11 cellular contexts compared by ENCODE assay signal in the genomic region with DNA sequence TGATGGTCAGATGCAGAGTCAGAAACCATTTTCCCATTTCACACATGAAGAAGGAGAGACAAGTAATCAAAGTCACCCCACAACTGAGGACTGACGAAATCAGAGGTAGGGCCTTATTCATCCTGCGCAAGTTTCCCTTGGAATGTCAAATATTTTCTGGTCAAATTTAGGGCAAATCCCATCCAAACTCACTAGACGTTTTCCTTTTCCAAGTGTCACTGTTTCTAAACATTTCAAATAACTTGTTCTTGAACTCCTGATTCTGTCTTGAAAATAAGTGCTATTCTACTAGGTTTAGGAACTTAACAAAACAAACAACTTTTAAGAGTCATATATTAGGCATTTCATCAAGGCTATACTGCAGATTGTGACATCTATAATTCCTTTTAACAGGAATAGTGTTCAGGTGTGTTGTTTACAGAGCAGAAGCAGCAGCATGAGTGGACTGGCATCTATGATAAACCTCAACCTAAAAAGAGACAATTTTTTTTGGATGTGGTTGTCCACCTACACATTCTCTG. TPM values are rescaled to one million over a fixed set of nuclear protein-coding genes. Genes with fewer than 3 reads are reported as not detected.
DNase-seq lines count a peak whose midpoint lies in the region; ATAC-seq and TF ChIP-seq lines count a peak whose summit lies in the region.
"Had no signal": no experiment of that assay in that cellular context is flagged by ENCODE, and none has a peak within 500 bp of the region (broad histone marks: within the 10 kb centered on the region; RNA-seq: fewer than 3 reads in every experiment).

No MANE protein-coding gene starts in this region.

- H3K36me3 ChIP-seq in neural cell (ENCODE audit: insufficient read depth, low read length), result no peaks in the 10 kb centered on the region

- no peak overlapping the region for H3K27ac ChIP-seq in neural cell (ENCODE audit: low read length)

- no peak overlapping the region for H2AFZ ChIP-seq in neural cell (ENCODE audit: low read depth, low read length)
- H2AFZ ChIP-seq: GM23338 had no signal

- H3K27ac Mint-ChIP-seq in central memory CD8-positive, alpha-beta T cell (ENCODE audit: low read depth), result peak overlapping the region; percentile 63
- H3K27ac Mint-ChIP-seq: activated CD8-positive, alpha-beta memory T cell treated with anti-CD3 and anti-CD28 coated beads, Interleukin-2, amount 10 ng/mL, durations not matched to agents 7 days and 5 days; GM23338 had no signal

- TF ChIP-seq EP300 in neural cell (conservative IDR thresholded peaks at IDR 0.05; ENCODE audit: poor library complexity, severe bottlenecking), result no peak

- no peaks in the 10 kb centered on the region for H3K79me2 ChIP-seq in neural cell (replicated peaks; ENCODE audit: insufficient read depth, low read length)

- TF ChIP-seq CTCF in neural cell (IDR thresholded peaks at IDR 0.05; ENCODE audit: poor library complexity, severe bottlenecking), result no peak

- H3K27me3 ChIP-seq in neural cell (ENCODE audit: insufficient read depth, low read depth, low read length), result no peaks in the 10 kb centered on the region

- ATAC-seq in GM19043 (IDR thresholded peaks at IDR 0.05; ENCODE audit: low read depth, unreplicated experiment) (peak; percentile 4), HG03432 (IDR thresholded peaks at IDR 0.05; ENCODE audit: unreplicated experiment) (peak; percentile 8), HG03196 (IDR thresholded peaks at IDR 0.05; ENCODE audit: unreplicated experiment) (no peak)
- ATAC-seq in central memory CD8-positive, alpha-beta T cell (replicated peaks; ENCODE audit: extremely low read depth, poor library complexity, severe bottlenecking), result no peak
- ATAC-seq: GM23338 had no signal

- H3K4me2 ChIP-seq in neural cell (ENCODE audit: low read length), result no peak overlapping the region
- H3K4me2 ChIP-seq: GM23338 had no signal

- H3K4me1 Mint-ChIP-seq in central memory CD8-positive, alpha-beta T cell, result peaks cover 16% of the 10 kb centered on the region

- H3F3A ChIP-seq in neural cell (ENCODE audit: insufficient read depth, low read length, poor library complexity, severe bottlenecking), result no peaks in the 10 kb centered on the region

- no peak overlapping the region for H3K4me3 Mint-ChIP-seq in central memory CD8-positive, alpha-beta T cell
- H3K4me3 Mint-ChIP-seq: activated CD8-positive, alpha-beta memory T cell treated with anti-CD3 and anti-CD28 coated beads, Interleukin-2, amount 10 ng/mL, durations not matched to agents 7 days and 5 days; GM23338; stimulated activated naive CD8-positive, alpha-beta T cell treated with anti-CD3 and anti-CD28 coated beads, Interleukin-15, amount 100 ng/mL, for 72 hours had no signal

- H3K27me3 Mint-ChIP-seq in central memory CD8-positive, alpha-beta T cell, result no peaks in the 10 kb centered on the region
- H3K27me3 Mint-ChIP-seq: activated CD8-positive, alpha-beta memory T cell treated with anti-CD3 and anti-CD28 coated beads, Interleukin-2, amount 10 ng/mL, durations not matched to agents 7 days and 5 days; stimulated activated naive CD8-positive, alpha-beta T cell treated with anti-CD3 and anti-CD28 coated beads, Interleukin-15, amount 100 ng/mL, for 72 hours had no signal

- peak overlapping the region; percentile 29 for H3K4me3 ChIP-seq in neural cell (ENCODE audit: low read length)
- H3K4me3 ChIP-seq: GM23338 had no signal

- no peaks in the 10 kb centered on the region for H3K9me3 Mint-ChIP-seq in central memory CD8-positive, alpha-beta T cell

- H3K9me2 ChIP-seq in neural cell (ENCODE audit: insufficient read depth, low read length), result no peaks in the 10 kb centered on the region

- no peak overlapping the region for H3K9ac ChIP-seq in neural cell (ENCODE audit: low read length)

- DNase-seq in central memory CD8-positive, alpha-beta T cell (ENCODE audit: low spot score in 2 of 2), result no peak
- no peak for DNase-seq in retina
- DNase-seq in nucleus accumbens (lab: John Stamatoyannopoulos, UW), result no peak
- DNase-seq: activated CD8-positive, alpha-beta memory T cell treated with anti-CD3 and anti-CD28 coated beads, Interleukin-2, amount 10 ng/mL, durations not matched to agents 7 days and 5 days; T-helper 9 cell had no signal

- TF ChIP-seq RAD21 in neural cell (conservative IDR thresholded peaks at IDR 0.05), result no peak

- H3K9me3 ChIP-seq in neural cell (ENCODE audit: low read length), result no peaks in the 10 kb centered on the region

- H4K20me1 ChIP-seq in neural cell (ENCODE audit: insufficient read depth), result no peaks in the 10 kb centered on the region

- H3K36me3 Mint-ChIP-seq in central memory CD8-positive, alpha-beta T cell (ENCODE audit: insufficient read depth), result peaks cover 3% of the 10 kb centered on the region

TF ChIP-seq in neural cell, 6 proteins besides CTCF, POLR2A, EP300 and RAD21:
- TF ChIP-seq TAF1 (IDR thresholded peaks at IDR 0.05; ENCODE audit: low read depth) (no peak), MXI1 (conservative IDR thresholded peaks at IDR 0.05; ENCODE audit: poor library complexity, severe bottlenecking) (no peak), EZH2 (IDR thresholded peaks at IDR 0.05; ENCODE audit: borderline replicate concordance, insufficient read depth, low read length, poor library complexity, severe bottlenecking) (no peak), SMC3 (conservative IDR thresholded peaks at IDR 0.05; ENCODE audit: poor library complexity) (no peak), POLR2AphosphoS5 (IDR thresholded peaks at IDR 0.05) (no peak)
- TF ChIP-seq, protein P1, sequence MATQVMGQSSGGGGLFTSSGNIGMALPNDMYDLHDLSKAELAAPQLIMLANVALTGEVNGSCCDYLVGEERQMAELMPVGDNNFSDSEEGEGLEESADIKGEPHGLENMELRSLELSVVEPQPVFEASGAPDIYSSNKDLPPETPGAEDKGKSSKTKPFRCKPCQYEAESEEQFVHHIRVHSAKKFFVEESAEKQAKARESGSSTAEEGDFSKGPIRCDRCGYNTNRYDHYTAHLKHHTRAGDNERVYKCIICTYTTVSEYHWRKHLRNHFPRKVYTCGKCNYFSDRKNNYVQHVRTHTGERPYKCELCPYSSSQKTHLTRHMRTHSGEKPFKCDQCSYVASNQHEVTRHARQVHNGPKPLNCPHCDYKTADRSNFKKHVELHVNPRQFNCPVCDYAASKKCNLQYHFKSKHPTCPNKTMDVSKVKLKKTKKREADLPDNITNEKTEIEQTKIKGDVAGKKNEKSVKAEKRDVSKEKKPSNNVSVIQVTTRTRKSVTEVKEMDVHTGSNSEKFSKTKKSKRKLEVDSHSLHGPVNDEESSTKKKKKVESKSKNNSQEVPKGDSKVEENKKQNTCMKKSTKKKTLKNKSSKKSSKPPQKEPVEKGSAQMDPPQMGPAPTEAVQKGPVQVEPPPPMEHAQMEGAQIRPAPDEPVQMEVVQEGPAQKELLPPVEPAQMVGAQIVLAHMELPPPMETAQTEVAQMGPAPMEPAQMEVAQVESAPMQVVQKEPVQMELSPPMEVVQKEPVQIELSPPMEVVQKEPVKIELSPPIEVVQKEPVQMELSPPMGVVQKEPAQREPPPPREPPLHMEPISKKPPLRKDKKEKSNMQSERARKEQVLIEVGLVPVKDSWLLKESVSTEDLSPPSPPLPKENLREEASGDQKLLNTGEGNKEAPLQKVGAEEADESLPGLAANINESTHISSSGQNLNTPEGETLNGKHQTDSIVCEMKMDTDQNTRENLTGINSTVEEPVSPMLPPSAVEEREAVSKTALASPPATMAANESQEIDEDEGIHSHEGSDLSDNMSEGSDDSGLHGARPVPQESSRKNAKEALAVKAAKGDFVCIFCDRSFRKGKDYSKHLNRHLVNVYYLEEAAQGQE (IDR thresholded peaks at IDR 0.05; ENCODE audit: borderline replicate concordance), result no peak

RNA-seq across cellular contexts. Expression of a gene that starts 40.7 kb away (rescaled TPM):
- polyA plus RNA-seq in neural cell, result 3.6 and 4.5 TPM in 2 replicates
- 14.8 and 21.2 TPM in 2 replicates for polyA minus RNA-seq in neural cell

Comparison
In these comparisons a context has a peak if more than half of its experiments do, and no peak if none do; other contexts are left out.
1. ATAC-seq: peak in GM19043 (single experiment) and HG03432 (single experiment); none in central memory CD8-positive, alpha-beta T cell (single experiment) and HG03196 (single experiment).